In the genomic region with DNA sequence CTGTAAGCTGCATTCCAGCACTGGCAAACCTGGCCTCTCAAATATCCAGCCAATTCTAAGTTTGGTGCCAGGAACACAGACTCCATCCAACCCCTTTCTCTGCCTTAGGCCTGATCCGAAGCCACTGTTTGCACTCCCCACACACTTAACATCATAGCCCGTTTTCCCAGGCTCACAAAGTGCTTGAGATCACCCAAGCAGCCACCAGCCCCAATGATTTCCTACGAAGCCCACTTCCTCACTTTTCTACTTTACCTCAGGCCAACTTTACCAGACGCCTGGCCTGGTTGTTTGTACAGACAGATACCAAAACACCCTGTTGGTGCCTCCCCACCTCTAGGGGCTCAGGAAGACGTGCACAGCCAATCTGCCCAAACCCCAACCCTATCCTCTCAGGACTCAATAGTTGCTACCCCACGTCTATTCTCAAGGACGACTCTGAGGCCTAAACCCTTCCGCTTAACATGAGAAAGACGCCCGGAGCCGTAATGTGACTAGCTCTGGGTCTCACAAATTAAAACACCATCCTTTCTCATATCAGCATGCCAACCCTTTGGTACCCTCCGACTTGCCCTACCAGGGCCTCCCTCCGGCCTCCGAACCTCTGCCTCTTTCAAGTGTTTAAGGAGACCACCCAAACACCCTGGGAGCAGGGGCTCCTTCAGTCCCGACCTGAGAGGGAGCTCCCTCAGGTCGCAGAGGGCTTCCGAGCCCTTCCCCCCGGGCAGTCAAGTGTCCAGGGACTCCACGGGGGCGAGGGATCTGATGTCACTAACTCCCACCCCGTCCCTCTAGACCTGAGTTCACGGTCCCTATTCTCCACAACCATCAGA, we compare ENCODE assay signal across 1 cellular context.
TF ChIP-seq lines count a peak whose summit lies in the region.

No MANE protein-coding gene starts in this region.

TF ChIP-seq in HCT116, 20 proteins besides CTCF, POLR2A, EP300 and RAD21 (continued from another document):
- TF ChIP-seq, protein P1, sequence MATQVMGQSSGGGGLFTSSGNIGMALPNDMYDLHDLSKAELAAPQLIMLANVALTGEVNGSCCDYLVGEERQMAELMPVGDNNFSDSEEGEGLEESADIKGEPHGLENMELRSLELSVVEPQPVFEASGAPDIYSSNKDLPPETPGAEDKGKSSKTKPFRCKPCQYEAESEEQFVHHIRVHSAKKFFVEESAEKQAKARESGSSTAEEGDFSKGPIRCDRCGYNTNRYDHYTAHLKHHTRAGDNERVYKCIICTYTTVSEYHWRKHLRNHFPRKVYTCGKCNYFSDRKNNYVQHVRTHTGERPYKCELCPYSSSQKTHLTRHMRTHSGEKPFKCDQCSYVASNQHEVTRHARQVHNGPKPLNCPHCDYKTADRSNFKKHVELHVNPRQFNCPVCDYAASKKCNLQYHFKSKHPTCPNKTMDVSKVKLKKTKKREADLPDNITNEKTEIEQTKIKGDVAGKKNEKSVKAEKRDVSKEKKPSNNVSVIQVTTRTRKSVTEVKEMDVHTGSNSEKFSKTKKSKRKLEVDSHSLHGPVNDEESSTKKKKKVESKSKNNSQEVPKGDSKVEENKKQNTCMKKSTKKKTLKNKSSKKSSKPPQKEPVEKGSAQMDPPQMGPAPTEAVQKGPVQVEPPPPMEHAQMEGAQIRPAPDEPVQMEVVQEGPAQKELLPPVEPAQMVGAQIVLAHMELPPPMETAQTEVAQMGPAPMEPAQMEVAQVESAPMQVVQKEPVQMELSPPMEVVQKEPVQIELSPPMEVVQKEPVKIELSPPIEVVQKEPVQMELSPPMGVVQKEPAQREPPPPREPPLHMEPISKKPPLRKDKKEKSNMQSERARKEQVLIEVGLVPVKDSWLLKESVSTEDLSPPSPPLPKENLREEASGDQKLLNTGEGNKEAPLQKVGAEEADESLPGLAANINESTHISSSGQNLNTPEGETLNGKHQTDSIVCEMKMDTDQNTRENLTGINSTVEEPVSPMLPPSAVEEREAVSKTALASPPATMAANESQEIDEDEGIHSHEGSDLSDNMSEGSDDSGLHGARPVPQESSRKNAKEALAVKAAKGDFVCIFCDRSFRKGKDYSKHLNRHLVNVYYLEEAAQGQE (IDR thresholded peaks at IDR 0.05; ENCODE audit: low read depth) = no peak
TF ChIP-seq in HCT116: peak in this region for 0.
